Comparison of ENCODE assay signal across 15 cellular contexts in the genomic region with DNA sequence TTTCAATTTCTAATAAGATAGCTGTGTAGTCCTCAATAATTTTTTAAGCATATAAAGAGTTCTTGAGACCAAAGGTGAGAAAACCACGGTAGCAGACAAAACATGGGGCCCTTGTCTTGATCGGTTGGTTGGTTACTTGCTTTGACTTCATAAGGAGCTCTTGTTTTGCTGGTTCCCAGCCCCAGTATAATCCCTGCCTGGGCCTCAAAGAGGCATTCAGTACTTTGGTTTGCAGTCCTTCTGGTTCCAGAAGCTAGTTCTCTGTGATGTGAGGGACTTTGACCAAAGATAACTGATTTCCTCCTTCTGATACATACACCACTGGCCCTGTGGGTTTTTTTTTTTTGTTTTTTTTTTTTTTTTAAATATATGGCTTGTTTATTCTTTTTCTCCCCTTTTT. TPM values are rescaled to one million over a fixed set of nuclear protein-coding genes. Genes with fewer than 3 reads are reported as not detected.
DNase-seq lines count a peak whose midpoint lies in the region; ATAC-seq lines count a peak whose summit lies in the region.
"Had no signal": no experiment of that assay in that cellular context is flagged by ENCODE, and none has a peak within 500 bp of the region (broad histone marks: within the 10 kb centered on the region; RNA-seq: fewer than 3 reads in every experiment).

No MANE protein-coding gene starts in this region.

- H3K27me3 Mint-ChIP-seq in T-cell = no peaks in the 10 kb centered on the region
- H3K27me3 Mint-ChIP-seq: dendritic cell treated with granulocyte-macrophage colony-stimulating factor and Interleukin-4, amounts not matched to agents 40 ng/mL and 50 ng/mL, for 4 days had no signal

- POLR2A ChIA-PET in T-cell (lab: Charles Lee) = no interaction called here

- intact Hi-C loops in left colon (cut with DNase I, micrococcal nuclease) = no loop called here

- peak overlapping the region in 1 of 3 donors; percentile 15 for H3K4me3 Mint-ChIP-seq in T-cell
- H3K4me3 Mint-ChIP-seq: dendritic cell treated with granulocyte-macrophage colony-stimulating factor and Interleukin-4, amounts not matched to agents 40 ng/mL and 50 ng/mL, for 4 days had no signal

- no peaks in the 10 kb centered on the region for H3K9me3 Mint-ChIP-seq in T-cell
- H3K9me3 Mint-ChIP-seq: dendritic cell treated with granulocyte-macrophage colony-stimulating factor and Interleukin-4, amounts not matched to agents 40 ng/mL and 50 ng/mL, for 4 days had no signal

- CTCF ChIA-PET in T-cell (lab: Charles Lee) = interaction anchor here (0.6 to 1.1 kb wide), 5 partner anchors 9 to 1875 kb away, joined by 3 to 6 read pairs (median 3); a partner anchor contains a TSS

- peak overlapping the region; percentile 63 to 84 for H3K27ac Mint-ChIP-seq in T-cell

- H3K4me1 Mint-ChIP-seq in T-cell = peaks cover 58 to 70% (median 60%) of the 10 kb centered on the region in 3 donors

- DNase-seq in NOMO-1 treated with DMSO at 0.1 percent for 48 hours (lab: John Stamatoyannopoulos, UW; ENCODE audit: unreplicated experiment) = peak; percentile 8
- DNase-seq in NOMO-1 (lab: John Stamatoyannopoulos, UW; ENCODE audit: unreplicated experiment in 2 of 2) = no peak
- DNase-seq in T-cell = no peak
- no peak for DNase-seq in left colon
- DNase-seq in superior temporal gyrus (ENCODE audit: extremely low spot score) = peak; percentile 19
- DNase-seq: gastrocnemius medialis, left ventricle myocardium superior, MG63, occipital lobe, right lobe of liver, RPMI8226 had no signal

- H3K36me3 Mint-ChIP-seq in T-cell = peaks cover 17% of the 10 kb centered on the region

- peak in 2 of 4 experiments; percentile 24 to 64 for ATAC-seq in T-cell (replicated peaks in 1 of 4)
- peak; percentile 84 for ATAC-seq in left colon
- no peak for ATAC-seq in HG02642 (IDR thresholded peaks at IDR 0.05; ENCODE audit: poor library complexity, unreplicated experiment)
- no peak for ATAC-seq in GM18858 (IDR thresholded peaks at IDR 0.05; ENCODE audit: unreplicated experiment)
- no peak for ATAC-seq in HG02623 (IDR thresholded peaks at IDR 0.05; ENCODE audit: unreplicated experiment)
- ATAC-seq: gastrocnemius medialis, left ventricle myocardium superior had no signal

RNA-seq across cellular contexts. Expression of a gene that starts 17.1 kb away (rescaled TPM):
- total RNA-seq in T-cell (10 to 100 TPM; 57.4 to 67.2 (median 64.0) TPM), left colon (100 to 1,000 TPM in 1 of 2 donors, 10 to 100 TPM in 1; 91.8 to 100 TPM)

RNA-seq across cellular contexts. Expression of a gene that starts 42.7 kb away (rescaled TPM):
- total RNA-seq in T-cell = 10 to 100 TPM in 3 of 5 donors, 1 to 10 TPM in 2; 8.1 to 16.1 (median 15.3) TPM
- total RNA-seq in left colon = 1 to 10 TPM; 6.4 to 7.1 TPM

Comparison
In these comparisons a context has a peak if more than half of its experiments do, and no peak if none do; other contexts are left out.
1. DNase-seq: peak in NOMO-1 treated with DMSO at 0.1 percent for 48 hours (single experiment) and superior temporal gyrus (single experiment); none in NOMO-1 (0 of 2), T-cell (0 of 34) and left colon (0 of 2).